22 cellular contexts compared by ENCODE assay signal in the genomic region with DNA sequence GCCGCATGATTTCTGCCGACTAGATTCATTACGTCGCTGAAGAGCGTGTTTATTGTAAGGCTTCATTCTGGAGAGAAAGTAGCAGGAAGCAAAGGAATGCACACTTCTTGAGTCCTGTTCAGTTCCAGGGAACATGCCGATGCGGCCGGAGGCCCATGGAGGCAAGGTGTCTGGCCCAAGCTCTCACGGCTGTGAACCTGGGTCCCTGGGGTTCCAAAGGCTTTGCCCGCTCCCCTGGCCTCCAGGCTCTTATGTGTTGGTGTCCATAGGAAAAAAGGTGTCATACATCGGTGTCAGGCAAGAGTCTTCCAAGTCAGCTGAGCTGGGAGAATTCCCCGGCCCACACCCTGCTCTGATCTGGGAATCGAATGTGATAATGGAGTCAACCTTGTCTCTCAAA.
"Had no signal": no experiment of that assay in that cellular context is flagged by ENCODE, and none has a peak within 500 bp of the region (broad histone marks: within the 10 kb centered on the region; RNA-seq: fewer than 3 reads in every experiment).

No MANE protein-coding gene starts in this region.

- H3K9me3 ChIP-seq: colonic mucosa, left ventricle myocardium inferior, psoas muscle, right lobe of liver, spleen, testis, tibial nerve had no signal

- H3K4me3 Mint-ChIP-seq: naive B cell; nephron; stimulated activated memory B cell treated with anti-CD40 and anti-IgM and Interleukin-4, amounts not matched to agents 10 μg/mL and 1 μg/mL and 100 μg/mL, for 72 hours; stimulated activated naive CD8-positive, alpha-beta T cell treated with anti-CD3 and anti-CD28 coated beads, Interleukin-15, Interleukin-2, amounts not matched to agents 100 ng/mL and 50 ng/mL, for 24 hours had no signal

- H3K4me3 ChIP-seq: colonic mucosa, left ventricle myocardium inferior, lung, psoas muscle, right lobe of liver, spleen, testis, tibial nerve had no signal

- H3K27ac ChIP-seq: colonic mucosa, foreskin keratinocyte, left ventricle myocardium inferior, psoas muscle, right lobe of liver, spleen, testis, tibial nerve had no signal

- H3K9me3 Mint-ChIP-seq: nephron; stimulated activated naive CD8-positive, alpha-beta T cell treated with anti-CD3 and anti-CD28 coated beads, Interleukin-15, Interleukin-2, amounts not matched to agents 100 ng/mL and 50 ng/mL, for 24 hours had no signal

- H3K27me3 Mint-ChIP-seq: stimulated activated memory B cell treated with anti-CD40 and anti-IgM and Interleukin-4, amounts not matched to agents 10 μg/mL and 1 μg/mL and 100 μg/mL, for 72 hours; stimulated activated naive CD8-positive, alpha-beta T cell treated with anti-CD3 and anti-CD28 coated beads, Interleukin-15, Interleukin-2, amounts not matched to agents 100 ng/mL and 50 ng/mL, for 24 hours had no signal

- H3K4me1 Mint-ChIP-seq: naive B cell; nephron; stimulated activated memory B cell treated with anti-CD40 and anti-IgM and Interleukin-4, amounts not matched to agents 10 μg/mL and 1 μg/mL and 100 μg/mL, for 72 hours had no signal

- DNase-seq: colonic mucosa; dermis blood vessel endothelial cell; erythroblast; foreskin keratinocyte; kidney; left cardiac atrium; left ventricle myocardium inferior; mesenchymal stem cell; naive B cell; psoas muscle; retina; right lobe of liver; spleen; stimulated activated CD4-positive, alpha-beta T cell treated with anti-CD3 and anti-CD28 coated beads, Interleukin-15, amount 100 ng/mL, for 24 hours; stimulated activated CD4-positive, alpha-beta T cell treated with anti-CD3 and anti-CD28 coated beads, Interleukin-1b, Interleukin-23, amount 100 ng/mL, for 48 hours; stimulated activated CD4-positive, alpha-beta T cell treated with anti-CD3 and anti-CD28 coated beads, Interleukin-4, amount 100 ng/mL, for 24 hours; testis had no signal

- H3K36me3 Mint-ChIP-seq: naive B cell; stimulated activated memory B cell treated with anti-CD40 and anti-IgM and Interleukin-4, amounts not matched to agents 10 μg/mL and 1 μg/mL and 100 μg/mL, for 72 hours had no signal

- H3K36me3 ChIP-seq: colonic mucosa, left ventricle myocardium inferior, right lobe of liver, spleen, tibial nerve had no signal

- H3K27ac Mint-ChIP-seq: naive B cell; nephron; stimulated activated memory B cell treated with anti-CD40 and anti-IgM and Interleukin-4, amounts not matched to agents 10 μg/mL and 1 μg/mL and 100 μg/mL, for 72 hours; stimulated activated naive CD8-positive, alpha-beta T cell treated with anti-CD3 and anti-CD28 coated beads, Interleukin-15, Interleukin-2, amounts not matched to agents 100 ng/mL and 50 ng/mL, for 24 hours had no signal

- H3K4me1 ChIP-seq: colonic mucosa, left ventricle myocardium inferior, psoas muscle, spleen, testis, tibial nerve had no signal

- H3K27me3 ChIP-seq: colonic mucosa, foreskin keratinocyte, right lobe of liver, spleen, testis, tibial nerve had no signal
